8 cellular contexts compared by ENCODE assay signal in genomic region chr17:82963104-82963950, GRCh38.
DNase-seq lines count a peak whose midpoint lies in the region; ATAC-seq and TF ChIP-seq lines count a peak whose summit lies in the region.

No MANE protein-coding gene starts in this region.

- H3K4me2 ChIP-seq in OCI-LY1 (ENCODE audit: low read length): peak overlapping the region; percentile 27; the same call in 1 of the 2 replicates

- H3K79me2 ChIP-seq in OCI-LY1 (ENCODE audit: insufficient read depth, low read length): no peaks in the 10 kb centered on the region

- H3K4me1 ChIP-seq in OCI-LY1 (ENCODE audit: insufficient read depth, low read length, severe bottlenecking) (peaks cover 47% of the 10 kb centered on the region), sigmoid colon (peaks cover 0 to 11% (median 6%) of the 10 kb centered on the region in 4 donors)

- H3K27ac ChIP-seq in OCI-LY1 (ENCODE audit: low read depth, low read length, poor library complexity, severe bottlenecking) (peak overlapping the region; percentile 57), sigmoid colon (peak overlapping the region in 2 of 4 donors; percentile 32 to 59)

- no peak for TF ChIP-seq EP300 in sigmoid colon (IDR thresholded peaks at IDR 0.05)

- no peak for ATAC-seq in HG03095 (IDR thresholded peaks at IDR 0.05; ENCODE audit: unreplicated experiment)
- no peak for ATAC-seq in HG03378 (IDR thresholded peaks at IDR 0.05; ENCODE audit: unreplicated experiment)

- no peak overlapping the region for H2AFZ ChIP-seq in OCI-LY1 (ENCODE audit: low read length)

- no peaks in the 10 kb centered on the region for H3K9me2 ChIP-seq in OCI-LY1 (ENCODE audit: low read depth, low read length)

- WGBS in sigmoid colon, 2 donors: 25 to 27% methylated on average over 25 of the region's 25 CpGs

- H4K20me1 ChIP-seq in OCI-LY1 (ENCODE audit: insufficient read depth, low read length): no peaks in the 10 kb centered on the region

- no peaks in the 10 kb centered on the region for H3K9me3 ChIP-seq in OCI-LY1 (ENCODE audit: low read length)
- no peaks in the 10 kb centered on the region for H3K9me3 ChIP-seq in iPS-18c (ENCODE audit: control insufficient read depth, insufficient read depth, low read length)
- H3K9me3 ChIP-seq in sigmoid colon: no peaks in the 10 kb centered on the region

- intact Hi-C loops in sigmoid colon (cut with DNase I): no loop called here

- H3K4me3 ChIP-seq in OCI-LY1 (ENCODE audit: low read depth, low read length, poor library complexity, severe bottlenecking) (no peak overlapping the region), iPS-18c (ENCODE audit: insufficient read depth, low read depth, low read length) (peak overlapping the region; percentile 25; the same call in 1 of the 2 replicates), sigmoid colon (peak overlapping the region in 1 of 4 donors; percentile 9)

- DNase-seq in NCI-H82 (lab: John Stamatoyannopoulos, UW) (peak; percentile 68), NCI-H82 treated with DMSO at 0.1 percent for 48 hours (lab: John Stamatoyannopoulos, UW; ENCODE audit: unreplicated experiment) (no peak), brain pericyte (ENCODE audit: low read depth, low spot score) (peak; percentile 26), sigmoid colon (peak; percentile 93)

- H3F3A ChIP-seq in OCI-LY1 (ENCODE audit: insufficient read depth, low read length): no peaks in the 10 kb centered on the region; the same call in 1 of the 2 replicates

- H3K9ac ChIP-seq in OCI-LY1 (ENCODE audit: low read length): no peak overlapping the region

- peak; percentile 43; the same call in 1 of the 2 replicates for TF ChIP-seq CTCF in OCI-LY1 (IDR thresholded peaks at IDR 0.05; ENCODE audit: low read length)
- peak; percentile 40 to 73 (median 70) for TF ChIP-seq CTCF in sigmoid colon (IDR thresholded peaks at IDR 0.05)

- H3K36me3 ChIP-seq in OCI-LY1 (ENCODE audit: insufficient read depth, low read length) (no peaks in the 10 kb centered on the region), sigmoid colon (no peaks in the 10 kb centered on the region)

- no peaks in the 10 kb centered on the region for H3K27me3 ChIP-seq in OCI-LY1 (ENCODE audit: insufficient read depth, low read length)
- no peaks in the 10 kb centered on the region for H3K27me3 ChIP-seq in sigmoid colon

- no peak for TF ChIP-seq POLR2A in sigmoid colon (IDR thresholded peaks at IDR 0.05)
